In genomic region chr17:8859029-8859803, GRCh38 we compare ENCODE assay signal across 9 cellular contexts. TPM values are rescaled to one million over a fixed set of nuclear protein-coding genes. Genes with fewer than 3 reads are reported as not detected.
A peak's percentile ranks its signal among the peaks of the same experiment; 100 is the strongest.
DNase-seq lines count a peak whose midpoint lies in the region; ATAC-seq and TF ChIP-seq lines count a peak whose summit lies in the region.
"Had no signal": no experiment of that assay in that cellular context is flagged by ENCODE, and none has a peak within 500 bp of the region (broad histone marks: within the 10 kb centered on the region; RNA-seq: fewer than 3 reads in every experiment).

No MANE protein-coding gene starts in this region.

- ATAC-seq in activated naive CD8-positive, alpha-beta T cell treated with anti-CD3 and anti-CD28 coated beads, Interleukin-2, amount 10 ng/mL, durations not matched to agents 7 days and 5 days (ENCODE audit: low read depth): no peak
- no peak for ATAC-seq in CD4-positive, alpha-beta T cell (ENCODE audit: poor library complexity)
- ATAC-seq in GM18867 (IDR thresholded peaks at IDR 0.05; ENCODE audit: unreplicated experiment): no peak

- peak overlapping the region; percentile 97 for H3K27ac Mint-ChIP-seq in activated naive CD8-positive, alpha-beta T cell treated with anti-CD3 and anti-CD28 coated beads, Interleukin-2, amount 10 ng/mL, durations not matched to agents 7 days and 5 days
- peak overlapping the region; percentile 96 for H3K27ac Mint-ChIP-seq in neural crest cell (ENCODE audit: unreplicated experiment)
- H3K27ac Mint-ChIP-seq in CD4-positive, alpha-beta T cell: no peak overlapping the region

- H3K27ac ChIP-seq in CD4-positive, alpha-beta T cell (ENCODE audit: low read depth, low read length): no peak overlapping the region
- H3K27ac ChIP-seq: coronary artery had no signal

- H3K27me3 Mint-ChIP-seq in activated naive CD8-positive, alpha-beta T cell treated with anti-CD3 and anti-CD28 coated beads, Interleukin-2, amount 10 ng/mL, durations not matched to agents 7 days and 5 days: no peaks in the 10 kb centered on the region
- H3K27me3 Mint-ChIP-seq in neural crest cell (ENCODE audit: low read depth): no peaks in the 10 kb centered on the region
- H3K27me3 Mint-ChIP-seq in CD4-positive, alpha-beta T cell: no peaks in the 10 kb centered on the region

- CTCF ChIA-PET in CD4-positive, alpha-beta T cell (lab: Charles Lee): no interaction called here

- DNase-seq in ELR (ENCODE audit: low read depth) (peak; percentile 78), HS-5 (ENCODE audit: low read depth) (peak; percentile 87), neural crest cell (ENCODE audit: low read depth, low spot score) (no peak), COLO668 (lab: John Stamatoyannopoulos, UW; ENCODE audit: unreplicated experiment) (no peak), RKO (ENCODE audit: low spot score) (no peak)
- peak; percentile 27 for DNase-seq in activated naive CD8-positive, alpha-beta T cell treated with anti-CD3 and anti-CD28 coated beads, Interleukin-2, amount 10 ng/mL, durations not matched to agents 7 days and 5 days
- no peak for DNase-seq in CD4-positive, alpha-beta T cell

- no peaks in the 10 kb centered on the region for H3K9me3 ChIP-seq in CD4-positive, alpha-beta T cell (ENCODE audit: control insufficient read depth, low read length)

- no peaks in the 10 kb centered on the region for H3K27me3 ChIP-seq in CD4-positive, alpha-beta T cell (ENCODE audit: control insufficient read depth, insufficient read depth, low read length)

- H3K4me1 Mint-ChIP-seq in activated naive CD8-positive, alpha-beta T cell treated with anti-CD3 and anti-CD28 coated beads, Interleukin-2, amount 10 ng/mL, durations not matched to agents 7 days and 5 days: peaks cover 58% of the 10 kb centered on the region
- peaks cover 40% of the 10 kb centered on the region for H3K4me1 Mint-ChIP-seq in neural crest cell
- H3K4me1 Mint-ChIP-seq in CD4-positive, alpha-beta T cell (ENCODE audit: low read depth): peaks cover 43% of the 10 kb centered on the region

- H3K4me3 Mint-ChIP-seq in activated naive CD8-positive, alpha-beta T cell treated with anti-CD3 and anti-CD28 coated beads, Interleukin-2, amount 10 ng/mL, durations not matched to agents 7 days and 5 days: peak overlapping the region; percentile 68
- H3K4me3 Mint-ChIP-seq in neural crest cell: peak overlapping the region; percentile 65
- H3K4me3 Mint-ChIP-seq in CD4-positive, alpha-beta T cell: no peak overlapping the region

- peaks cover 50% of the 10 kb centered on the region for H3K36me3 Mint-ChIP-seq in activated naive CD8-positive, alpha-beta T cell treated with anti-CD3 and anti-CD28 coated beads, Interleukin-2, amount 10 ng/mL, durations not matched to agents 7 days and 5 days
- H3K36me3 Mint-ChIP-seq in neural crest cell (ENCODE audit: low read depth): no peaks in the 10 kb centered on the region
- H3K36me3 Mint-ChIP-seq in CD4-positive, alpha-beta T cell (ENCODE audit: low read depth): no peaks in the 10 kb centered on the region

- no peak for TF ChIP-seq CTCF in neural crest cell (conservative IDR thresholded peaks at IDR 0.05)
- no peak for TF ChIP-seq CTCF in CD4-positive, alpha-beta T cell (IDR thresholded peaks at IDR 0.05)

- no peaks in the 10 kb centered on the region for H3K9me3 Mint-ChIP-seq in activated naive CD8-positive, alpha-beta T cell treated with anti-CD3 and anti-CD28 coated beads, Interleukin-2, amount 10 ng/mL, durations not matched to agents 7 days and 5 days
- H3K9me3 Mint-ChIP-seq in neural crest cell: no peaks in the 10 kb centered on the region
- H3K9me3 Mint-ChIP-seq in CD4-positive, alpha-beta T cell: no peaks in the 10 kb centered on the region

- intact Hi-C loops in CD4-positive, alpha-beta T cell (cut with DNase I, micrococcal nuclease): no loop called here

- POLR2A ChIA-PET in activated naive CD8-positive, alpha-beta T cell treated with anti-CD3 and anti-CD28 coated beads, Interleukin-2, amount 10 ng/mL, durations not matched to agents 7 days and 5 days (lab: Charles Lee): interaction anchor here (1.2 to 1.9 kb wide), 2 partner anchors 8 to 105 kb away, joined by 3 to 20 read pairs; partner anchors contain the start of gene PIK3R6
- POLR2A ChIA-PET in CD4-positive, alpha-beta T cell (lab: Charles Lee): no interaction called here

RNA-seq across cellular contexts. Expression of gene PIK3R6, which starts 8.3 kb away (rescaled TPM):
- 10 to 100 TPM; 15.8 to 18.5 TPM for total RNA-seq in activated naive CD8-positive, alpha-beta T cell treated with anti-CD3 and anti-CD28 coated beads, Interleukin-2, amount 10 ng/mL, durations not matched to agents 7 days and 5 days
- total RNA-seq in neural crest cell: not detected in 2 replicates
- under 1 TPM; 0.50 to 0.60 TPM for total RNA-seq in CD4-positive, alpha-beta T cell

Comparison
In these comparisons a context has a peak if more than half of its experiments do, and no peak if none do; other contexts are left out.
1. DNase-seq: peak in ELR (single experiment), HS-5 (single experiment) and activated naive CD8-positive, alpha-beta T cell treated with anti-CD3 and anti-CD28 coated beads, Interleukin-2, amount 10 ng/mL, durations not matched to agents 7 days and 5 days (single experiment); none in neural crest cell (single experiment), CD4-positive, alpha-beta T cell (0 of 10), COLO668 (single experiment) and RKO (single experiment).
2. RNA of gene PIK3R6, which starts 8.3 kb away (total RNA-seq): 15.8 to 18.5 TPM in activated naive CD8-positive, alpha-beta T cell treated with anti-CD3 and anti-CD28 coated beads, Interleukin-2, amount 10 ng/mL, durations not matched to agents 7 days and 5 days; 0.50 to 0.60 TPM in CD4-positive, alpha-beta T cell and not detected in neural crest cell; every median in the first group is over 10 times any median in the second.